16 cellular contexts compared by ENCODE assay signal in genomic region chr5:42680035-42680434, GRCh38.
DNase-seq lines count a peak whose midpoint lies in the region; TF ChIP-seq lines count a peak whose summit lies in the region.
"Had no signal": no experiment of that assay in that cellular context is flagged by ENCODE, and none has a peak within 500 bp of the region (broad histone marks: within the 10 kb centered on the region; RNA-seq: fewer than 3 reads in every experiment).

No MANE protein-coding gene starts in this region.

- no peak overlapping the region for H3K4me3 ChIP-seq in fibroblast of the aortic adventitia (ENCODE audit: low read depth, low read length)
- no peak overlapping the region for H3K4me3 ChIP-seq in effector memory CD4-positive, alpha-beta T cell (ENCODE audit: insufficient read depth, low read depth, low read length, poor library complexity, severe bottlenecking)
- H3K4me3 ChIP-seq: A549, K562 had no signal

- no peaks in the 10 kb centered on the region for H3K4me1 ChIP-seq in effector memory CD4-positive, alpha-beta T cell (ENCODE audit: control insufficient read depth, insufficient read depth, low read length, poor library complexity, severe bottlenecking)
- H3K4me1 ChIP-seq: A549 had no signal

- no peaks in the 10 kb centered on the region for H3K9me3 ChIP-seq in effector memory CD4-positive, alpha-beta T cell (ENCODE audit: control insufficient read depth, low read length)
- H3K9me3 ChIP-seq: A549 had no signal

- no peaks in the 10 kb centered on the region for H3K36me3 ChIP-seq in effector memory CD4-positive, alpha-beta T cell (ENCODE audit: control insufficient read depth, insufficient read depth, low read length)

- H3K27ac ChIP-seq in effector memory CD4-positive, alpha-beta T cell (ENCODE audit: insufficient read depth, low read length, poor library complexity, severe bottlenecking), result no peak overlapping the region
- H3K27ac ChIP-seq: A549, HL-60 had no signal

- DNase-seq in GM03348 (ENCODE audit: low spot score) (peak; percentile 24), epidermal melanocyte (ENCODE audit: insufficient read length, low spot score) (peak; percentile 63), fibroblast of the aortic adventitia (ENCODE audit: low read depth) (peak; percentile 39), EL (no peak), NCI-H1092 treated with DMSO at 0.1 percent for 48 hours (lab: John Stamatoyannopoulos, UW) (no peak), SHP77 (lab: John Stamatoyannopoulos, UW) (no peak)
- no peak for DNase-seq in effector memory CD4-positive, alpha-beta T cell
- DNase-seq: C1 segment of cervical spinal cord; Calu3; CD4-positive, alpha-beta T cell; DMS 273 treated with DMSO at 0.1 percent for 48 hours; HCEC 1CT; HFFc6 had no signal

- no peak for TF ChIP-seq CTCF in fibroblast of the aortic adventitia (IDR thresholded peaks at IDR 0.05; ENCODE audit: insufficient read depth, low read length)

- no peaks in the 10 kb centered on the region for H3K27me3 ChIP-seq in effector memory CD4-positive, alpha-beta T cell (replicated peaks; ENCODE audit: control insufficient read depth, insufficient read depth, low read length, poor library complexity, severe bottlenecking)

Comparison
In these comparisons a context has a peak if more than half of its experiments do, and no peak if none do; other contexts are left out.
1. DNase-seq: peak in GM03348 (single experiment), epidermal melanocyte (single experiment) and fibroblast of the aortic adventitia (single experiment); none in EL (single experiment), effector memory CD4-positive, alpha-beta T cell (0 of 3), NCI-H1092 treated with DMSO at 0.1 percent for 48 hours (single experiment) and SHP77 (0 of 2).